In the genomic region with DNA sequence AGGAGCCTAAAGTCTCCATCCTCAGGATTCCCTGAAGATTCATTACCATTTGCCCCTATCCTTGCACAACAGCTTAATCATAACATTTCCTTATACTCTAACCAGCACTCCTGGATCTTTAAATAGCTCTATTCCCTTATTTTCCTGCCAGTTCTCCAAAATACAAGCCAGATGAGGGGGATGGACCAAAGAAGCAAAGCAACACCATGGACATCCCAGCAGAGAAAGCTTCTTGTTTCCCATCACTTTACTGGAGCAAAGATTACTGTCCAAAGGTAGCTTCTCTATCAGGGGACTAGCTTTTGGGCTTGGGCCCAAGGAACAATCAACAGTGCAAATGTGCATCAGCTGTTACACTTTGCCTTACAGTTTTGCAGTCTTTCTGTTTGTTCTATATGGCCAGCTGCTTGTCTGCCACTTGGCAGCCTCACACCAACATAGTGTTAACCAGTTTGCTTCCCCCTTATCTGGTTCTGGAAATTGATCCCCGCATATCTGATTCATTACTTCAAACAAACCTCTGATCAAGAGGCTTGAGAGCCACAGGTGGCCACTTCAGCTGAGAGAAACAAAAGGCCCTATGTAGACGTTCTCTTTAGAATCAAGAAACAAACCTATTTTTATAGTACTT, we compare ENCODE assay signal across 22 cellular contexts.
DNase-seq lines count a peak whose midpoint lies in the region; TF ChIP-seq lines count a peak whose summit lies in the region.
"Had no signal": no experiment of that assay in that cellular context is flagged by ENCODE, and none has a peak within 500 bp of the region (broad histone marks: within the 10 kb centered on the region; RNA-seq: fewer than 3 reads in every experiment).

No MANE protein-coding gene starts in this region.

- H3K4me3 Mint-ChIP-seq in MCF 10A (ENCODE audit: unreplicated experiment), result no peak overlapping the region
- H3K4me3 Mint-ChIP-seq: CD4-positive, alpha-beta memory T cell; T-cell had no signal

- peaks cover 12% of the 10 kb centered on the region for H3K4me1 Mint-ChIP-seq in MCF 10A (ENCODE audit: insufficient read depth, unreplicated experiment)
- H3K4me1 Mint-ChIP-seq: CD4-positive, alpha-beta memory T cell; T-cell had no signal

- POLR2A ChIA-PET in MCF 10A (lab: Yijun Ruan, JAX), result no interaction called here

- BruUV-seq in mammary epithelial cell (replicated peaks; lab: Mats Ljungman, UMichigan) (no TSS peak), MCF 10A (replicated peaks; lab: Mats Ljungman, UMichigan) (no TSS peak)

- dilution Hi-C loops in mammary epithelial cell (cut with HindIII; ENCODE audit: low sequenced_read_pairs), result no loop called here

- intact Hi-C loops in mammary epithelial cell (cut with micrococcal nuclease), result no loop called here
- intact Hi-C loops in MCF 10A (cut with micrococcal nuclease), result no loop called here

- no peaks in the 10 kb centered on the region for H3K9me3 ChIP-seq in mammary epithelial cell (replicated peaks; ENCODE audit: insufficient read depth, low read length)
- H3K9me3 ChIP-seq: SK-N-SH had no signal

- no peaks in the 10 kb centered on the region for H3K36me3 Mint-ChIP-seq in MCF 10A (ENCODE audit: insufficient read depth, unreplicated experiment)
- H3K36me3 Mint-ChIP-seq: CD4-positive, alpha-beta memory T cell; T-cell had no signal

- H3K4me1 ChIP-seq in mammary epithelial cell (ENCODE audit: insufficient read depth, low read length), result peaks cover 12% of the 10 kb centered on the region

- DNase-seq in mammary epithelial cell (no peak), MCF 10A (ENCODE audit: unreplicated experiment) (no peak), NCI-H2029 treated with DMSO at 0.1 percent for 48 hours (lab: John Stamatoyannopoulos, UW) (peak; percentile 5), fibroblast of mammary gland (ENCODE audit: low read depth) (peak; percentile 13), brain microvascular endothelial cell (no peak), caudate nucleus (lab: John Stamatoyannopoulos, UW) (no peak), GOT3 (lab: John Stamatoyannopoulos, UW) (no peak), GDM1 (lab: John Stamatoyannopoulos, UW) (no peak)
- DNase-seq: Calu3; CD4-positive, alpha-beta memory T cell; DND-41; HCEC 1CT; NCI-H1105; NCI-H1694 treated with DMSO at 0.1 percent for 48 hours; NCI-H2171; NCI-H774; PC-3; RPMI8226; SHP77 treated with DMSO at 0.1 percent for 48 hours; SK-N-SH; T-cell had no signal

- H3K27ac ChIP-seq in mammary epithelial cell (ENCODE audit: insufficient read depth, low read depth, low read length) (no peak overlapping the region), brain microvascular endothelial cell (no peak overlapping the region), caudate nucleus (ENCODE audit: low read depth, low read length) (no peak overlapping the region)

- no peaks in the 10 kb centered on the region for H3K79me2 ChIP-seq in mammary epithelial cell (ENCODE audit: insufficient read depth, low read length)

- H3K27me3 Mint-ChIP-seq in MCF 10A (ENCODE audit: insufficient read depth, unreplicated experiment), result no peaks in the 10 kb centered on the region
- H3K27me3 Mint-ChIP-seq: CD4-positive, alpha-beta memory T cell; T-cell had no signal

- 84% methylated on average over 2 of the region's 2 CpGs for WGBS in mammary epithelial cell (ENCODE audit: low coverage, missing lambda C conversion rate)

- peak overlapping the region; percentile 27 for H2AFZ ChIP-seq in mammary epithelial cell (ENCODE audit: low read depth, low read length)

- no peak overlapping the region for H3K4me3 ChIP-seq in mammary epithelial cell (replicated peaks in 1 of 3; ENCODE audit: insufficient read depth in 1 of 3, low read depth in 2 of 3, low read length in 3 of 3)
- H3K4me3 ChIP-seq in fibroblast of mammary gland (ENCODE audit: control insufficient read depth, low read depth, low read length), result no peak overlapping the region
- no peak overlapping the region for H3K4me3 ChIP-seq in brain microvascular endothelial cell (ENCODE audit: low read depth, low read length)
- H3K4me3 ChIP-seq: K562 had no signal

- no peaks in the 10 kb centered on the region for H3K9me3 Mint-ChIP-seq in MCF 10A (ENCODE audit: unreplicated experiment)

- H3K36me3 ChIP-seq in mammary epithelial cell (ENCODE audit: insufficient read depth, low read length) (no peaks in the 10 kb centered on the region), brain microvascular endothelial cell (replicated peaks) (no peaks in the 10 kb centered on the region)

- no peak for TF ChIP-seq CTCF in mammary epithelial cell (conservative IDR thresholded peaks at IDR 0.05 in 1 of 2, IDR thresholded peaks at IDR 0.05 in 1 of 2; ENCODE audit: extremely low read depth in 1 of 2, insufficient read depth in 1 of 2, low read depth in 1 of 2, low read length in 2 of 2)
- no peak for TF ChIP-seq CTCF in MCF 10A (IDR thresholded peaks at IDR 0.05; ENCODE audit: unreplicated experiment)
- no peak for TF ChIP-seq CTCF in fibroblast of mammary gland (conservative IDR thresholded peaks at IDR 0.05; ENCODE audit: control insufficient read depth, insufficient read depth, low read depth, low read length)
- TF ChIP-seq CTCF in brain microvascular endothelial cell (IDR thresholded peaks at IDR 0.05; ENCODE audit: low read depth, low read length, missing control alignments), result no peak

- H3K9ac ChIP-seq in mammary epithelial cell (ENCODE audit: insufficient read depth, low read length), result no peak overlapping the region
- H3K9ac ChIP-seq: SK-N-SH had no signal

- H3K27ac Mint-ChIP-seq in MCF 10A (ENCODE audit: low read depth, unreplicated experiment), result no peak overlapping the region
- H3K27ac Mint-ChIP-seq: CD4-positive, alpha-beta memory T cell; T-cell had no signal

- in situ Hi-C loops in mammary epithelial cell (cut with MboI; ENCODE audit: low sequenced_read_pairs in 2 of 2) (no loop called here), brain microvascular endothelial cell (cut with HindIII; ENCODE audit: low pct_ligation_motif_present, low sequenced_read_pairs) (no loop called here)

- CTCF ChIA-PET in mammary epithelial cell (lab: Charles Lee; ENCODE audit: low non-redundant PET), result no interaction called here
- CTCF ChIA-PET in MCF 10A (lab: Yijun Ruan, JAX), result interaction anchor here (0.5 to 0.6 kb wide), 3 partner anchors 22 to 1991 kb away, joined by 3 read pairs; no protein-coding TSS in a partner anchor

- H3K4me2 ChIP-seq in mammary epithelial cell (ENCODE audit: insufficient read depth, low read depth, low read length), result no peak overlapping the region
- H3K4me2 ChIP-seq: SK-N-SH had no signal

- no peaks in the 10 kb centered on the region for H3K27me3 ChIP-seq in mammary epithelial cell (ENCODE audit: insufficient read depth, low read length)
- H3K27me3 ChIP-seq in brain microvascular endothelial cell (replicated peaks), result no peaks in the 10 kb centered on the region

- H4K20me1 ChIP-seq in mammary epithelial cell (ENCODE audit: insufficient read depth, low read length), result no peaks in the 10 kb centered on the region

Comparison
In these comparisons a context has a peak if more than half of its experiments do, and no peak if none do; other contexts are left out.
1. DNase-seq: peak in NCI-H2029 treated with DMSO at 0.1 percent for 48 hours (single experiment) and fibroblast of mammary gland (single experiment); none in mammary epithelial cell (single experiment), MCF 10A (single experiment), brain microvascular endothelial cell (single experiment), caudate nucleus (0 of 61), GOT3 (single experiment) and GDM1 (single experiment).